Comparison of ENCODE assay signal across 22 cellular contexts in genomic region chr2:86750240-86750839, GRCh38. TPM values are rescaled to one million over a fixed set of nuclear protein-coding genes. Genes with fewer than 3 reads are reported as not detected.
DNase-seq lines count a peak whose midpoint lies in the region; FAIRE-seq and TF ChIP-seq lines count a peak whose summit lies in the region.
"Had no signal": no experiment of that assay in that cellular context is flagged by ENCODE, and none has a peak within 500 bp of the region (broad histone marks: within the 10 kb centered on the region; RNA-seq: fewer than 3 reads in every experiment).

No MANE protein-coding gene starts in this region.

- H3K4me1 Mint-ChIP-seq in activated CD4-positive, alpha-beta T cell treated with anti-CD3 and anti-CD28 coated beads, Interleukin-2, amount 10 ng/mL, durations not matched to agents 24 days and 14 days = peaks cover 8% of the 10 kb centered on the region
- peaks cover 66% of the 10 kb centered on the region for H3K4me1 Mint-ChIP-seq in brain
- H3K4me1 Mint-ChIP-seq: nephron progenitor cell had no signal

- H3K27me3 Mint-ChIP-seq in activated CD4-positive, alpha-beta T cell treated with anti-CD3 and anti-CD28 coated beads, Interleukin-2, amount 10 ng/mL, durations not matched to agents 24 days and 14 days = no peaks in the 10 kb centered on the region
- no peaks in the 10 kb centered on the region for H3K27me3 Mint-ChIP-seq in brain
- H3K27me3 Mint-ChIP-seq: activated CD4-positive, alpha-beta T cell treated with anti-CD3 and anti-CD28 coated beads for 36 hours; CD4-positive, CD25-positive, alpha-beta regulatory T cell; IgD-negative memory B cell had no signal

- intact Hi-C loops in activated CD4-positive, alpha-beta T cell treated with anti-CD3 and anti-CD28 coated beads, Interleukin-2, amount 10 ng/mL, durations not matched to agents 24 days and 14 days (cut with micrococcal nuclease) = no loop called here

- DNase-seq in activated CD4-positive, alpha-beta T cell treated with anti-CD3 and anti-CD28 coated beads, Interleukin-2, amount 10 ng/mL, durations not matched to agents 24 days and 14 days = peak; percentile 7
- DNase-seq in activated CD4-positive, alpha-beta T cell treated with anti-CD3 and anti-CD28 coated beads for 1 hour = no peak
- DNase-seq in M059J (ENCODE audit: low read depth) (peak; percentile 15), left kidney (ENCODE audit: low read depth, low spot score) (peak; percentile 33), NCI-H446 (lab: John Stamatoyannopoulos, UW) (no peak), D721Med (ENCODE audit: insufficient read length, low spot score) (no peak), mucosa of gallbladder (ENCODE audit: low spot score) (no peak)
- DNase-seq: activated CD4-positive, alpha-beta T cell treated with anti-CD3 and anti-CD28 coated beads for 36 hours; activated effector memory CD4-positive, alpha-beta T cell treated with anti-CD3 and anti-CD28 coated beads, Interleukin-2, amount 50 U/mL, for 16 hours; amniotic stem cell; CD4-positive, CD25-positive, alpha-beta regulatory T cell; DMS153; left lung; MV-4-11; NCI-H187 treated with DMSO at 0.1 percent for 48 hours; NCI-H510A; nephron progenitor cell; testis had no signal

- no peak overlapping the region for H3K4me3 Mint-ChIP-seq in activated CD4-positive, alpha-beta T cell treated with anti-CD3 and anti-CD28 coated beads, Interleukin-2, amount 10 ng/mL, durations not matched to agents 24 days and 14 days
- H3K4me3 Mint-ChIP-seq in brain = peak overlapping the region in 1 of 5 experiments; percentile 10
- H3K4me3 Mint-ChIP-seq: activated CD4-positive, alpha-beta T cell treated with anti-CD3 and anti-CD28 coated beads for 36 hours; GM23338; IgD-negative memory B cell; nephron progenitor cell had no signal

- H3K36me3 Mint-ChIP-seq in activated CD4-positive, alpha-beta T cell treated with anti-CD3 and anti-CD28 coated beads, Interleukin-2, amount 10 ng/mL, durations not matched to agents 24 days and 14 days (ENCODE audit: low read depth) = peaks cover 63% of the 10 kb centered on the region
- H3K36me3 Mint-ChIP-seq in brain = peaks cover 94% of the 10 kb centered on the region

- no peak for TF ChIP-seq CTCF in brain (conservative IDR thresholded peaks at IDR 0.05)
- TF ChIP-seq CTCF in D721Med (IDR thresholded peaks at IDR 0.05; ENCODE audit: insufficient read depth, missing control alignments) = no peak

- no peak for FAIRE-seq in D721Med (lab: Jason Lieb, UNC)

- H3K9me3 Mint-ChIP-seq in activated CD4-positive, alpha-beta T cell treated with anti-CD3 and anti-CD28 coated beads, Interleukin-2, amount 10 ng/mL, durations not matched to agents 24 days and 14 days = peaks cover 10% of the 10 kb centered on the region
- H3K9me3 Mint-ChIP-seq in brain = peaks cover 14 to 49% (median 29%) of the 10 kb centered on the region in 5 experiments

- H3K27ac Mint-ChIP-seq in activated CD4-positive, alpha-beta T cell treated with anti-CD3 and anti-CD28 coated beads, Interleukin-2, amount 10 ng/mL, durations not matched to agents 24 days and 14 days = no peak overlapping the region
- peak overlapping the region in 3 of 5 experiments; percentile 54 to 84 (median 61) for H3K27ac Mint-ChIP-seq in brain
- H3K27ac Mint-ChIP-seq: nephron progenitor cell had no signal

RNA-seq across cellular contexts. Expression of gene RMND5A, which starts 30.2 kb away (rescaled TPM):
- total RNA-seq in activated CD4-positive, alpha-beta T cell treated with anti-CD3 and anti-CD28 coated beads, Interleukin-2, amount 10 ng/mL, durations not matched to agents 24 days and 14 days = 42.0 and 46.4 TPM in 2 replicates
- 19.9 and 24.0 TPM in 2 replicates for total RNA-seq in M059J (2014; rRNA removed; shearing (Covaris generic))
- polyA plus RNA-seq in brain (ENCODE audit: insufficient read depth, low read depth, low replicate concordance) = 22.5 TPM
- total RNA-seq in mucosa of gallbladder = 38.0 TPM

RNA-seq across cellular contexts. Expression of gene CD8A, which starts 40.4 kb away (rescaled TPM):
- total RNA-seq in activated CD4-positive, alpha-beta T cell treated with anti-CD3 and anti-CD28 coated beads, Interleukin-2, amount 10 ng/mL, durations not matched to agents 24 days and 14 days = 1.1 and 1.3 TPM in 2 replicates
- not detected in 2 replicates for total RNA-seq in M059J (2014; rRNA removed; shearing (Covaris generic))
- 2.7 TPM for polyA plus RNA-seq in brain (ENCODE audit: insufficient read depth, low read depth, low replicate concordance)
- total RNA-seq in mucosa of gallbladder = 11.3 TPM
- total RNA-seq: CD4-positive, CD25-positive, alpha-beta regulatory T cell had no signal
- polyA plus RNA-seq: AG04450 had no signal

Comparison
In these comparisons a context has a peak if more than half of its experiments do, and no peak if none do; other contexts are left out.
1. DNase-seq: peak in activated CD4-positive, alpha-beta T cell treated with anti-CD3 and anti-CD28 coated beads, Interleukin-2, amount 10 ng/mL, durations not matched to agents 24 days and 14 days (single experiment), M059J (single experiment) and left kidney (single experiment); none in activated CD4-positive, alpha-beta T cell treated with anti-CD3 and anti-CD28 coated beads for 1 hour (single experiment), NCI-H446 (0 of 2), D721Med (single experiment) and mucosa of gallbladder (single experiment).